23 cellular contexts compared by ENCODE assay signal in the genomic region with DNA sequence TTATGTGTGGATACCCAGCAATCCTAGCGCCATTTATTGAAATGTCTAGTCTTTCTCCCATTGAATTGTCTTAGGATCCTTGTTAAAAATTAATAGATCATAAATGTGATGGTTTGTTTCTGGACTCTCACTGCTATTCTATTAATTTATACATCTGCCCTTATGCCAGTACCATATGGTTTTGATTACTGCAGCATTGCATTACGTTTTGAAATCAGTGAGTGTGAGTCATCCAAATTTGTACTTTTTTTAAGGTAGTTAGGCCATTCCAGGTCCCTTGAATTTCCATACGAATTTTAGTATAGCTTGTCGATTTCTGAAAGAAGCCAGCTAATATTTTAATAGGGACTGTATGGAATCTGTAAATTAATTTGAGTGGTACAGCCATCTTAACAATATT.
"Had no signal": no experiment of that assay in that cellular context is flagged by ENCODE, and none has a peak within 500 bp of the region (broad histone marks: within the 10 kb centered on the region; RNA-seq: fewer than 3 reads in every experiment).

No MANE protein-coding gene starts in this region.

- H3K27ac ChIP-seq: adrenal gland, gastroesophageal sphincter, heart left ventricle, left ventricle myocardium inferior, prostate gland, right atrium auricular region, skin epidermis, tibial artery, WERI-Rb-1 had no signal

- H3K27me3 ChIP-seq: adrenal gland, gastroesophageal sphincter, heart left ventricle, right atrium auricular region, tibial artery had no signal

- ATAC-seq: activated T-cell treated with anti-CD3 and anti-CD28 coated beads, Interleukin-2, amount 50 U/mL, for 72 hours; esophagus mucosa; gastroesophageal sphincter; heart left ventricle; stimulated activated naive CD8-positive, alpha-beta T cell treated with anti-CD3 and anti-CD28 coated beads, Interleukin-15, Interleukin-2, amounts not matched to agents 100 U/mL and 50 U/mL, for 24 hours; T-helper 17 cell had no signal

- H3K4me1 ChIP-seq: adrenal gland, gastroesophageal sphincter, heart left ventricle, left ventricle myocardium inferior, prostate gland, right atrium auricular region, tibial artery had no signal

- H3K36me3 ChIP-seq: adrenal gland, gastroesophageal sphincter, heart left ventricle, left ventricle myocardium inferior, prostate gland, right atrium auricular region, tibial artery, WERI-Rb-1 had no signal

- H3K4me3 ChIP-seq: adrenal gland, gastroesophageal sphincter, heart left ventricle, left ventricle myocardium inferior, prostate gland, right atrium auricular region, skin epidermis, tibial artery had no signal

- H3K36me3 Mint-ChIP-seq: activated naive CD4-positive, alpha-beta T cell treated with anti-CD3 and anti-CD28 coated beads, Interleukin-2, amount 50 U/mL, for 24 hours had no signal

- DNase-seq: activated CD4-positive, alpha-beta T cell treated with anti-CD3 and anti-CD28 coated beads for 1 hour; activated CD4-positive, alpha-beta T cell treated with anti-CD3 and anti-CD28 coated beads, Interleukin-2, amount 50 U/mL, for 4 hours; activated effector memory CD4-positive, alpha-beta T cell treated with anti-CD3 and anti-CD28 coated beads, Interleukin-2, amount 50 U/mL, for 16 hours; activated T-cell treated with anti-CD3 and anti-CD28 coated beads, Interleukin-2, amount 50 U/mL, for 72 hours; adrenal gland; cerebellar nuclear complex; effector CD8-positive, alpha-beta T cell; heart left ventricle; kidney glomerular epithelial cell; left ventricle myocardium inferior; nephron progenitor cell; stimulated activated naive CD8-positive, alpha-beta T cell treated with anti-CD3 and anti-CD28 coated beads, Interleukin-15, Interleukin-2, amounts not matched to agents 100 U/mL and 50 U/mL, for 24 hours; substantia nigra; T-helper 17 cell; tibial artery; WERI-Rb-1 had no signal

- H3K9me3 ChIP-seq: adrenal gland, gastroesophageal sphincter, prostate gland, right atrium auricular region, tibial artery had no signal

- H3K27me3 Mint-ChIP-seq: activated naive CD4-positive, alpha-beta T cell treated with anti-CD3 and anti-CD28 coated beads, Interleukin-2, amount 50 U/mL, for 24 hours; dendritic cell treated with granulocyte-macrophage colony-stimulating factor and Interleukin-4, amounts not matched to agents 40 ng/mL and 50 ng/mL, for 4 days; T-helper 17 cell had no signal

- H3K4me1 Mint-ChIP-seq: activated naive CD4-positive, alpha-beta T cell treated with anti-CD3 and anti-CD28 coated beads, Interleukin-2, amount 50 U/mL, for 24 hours; nephron progenitor cell; T-helper 17 cell had no signal

- H3K4me3 Mint-ChIP-seq: activated naive CD4-positive, alpha-beta T cell treated with anti-CD3 and anti-CD28 coated beads, Interleukin-2, amount 50 U/mL, for 24 hours; activated T-cell treated with anti-CD3 and anti-CD28 coated beads, Interleukin-2, amount 50 U/mL, for 72 hours; dendritic cell treated with granulocyte-macrophage colony-stimulating factor and Interleukin-4, amounts not matched to agents 40 ng/mL and 50 ng/mL, for 4 days; nephron progenitor cell; T-helper 17 cell had no signal

- H3K27ac Mint-ChIP-seq: activated naive CD4-positive, alpha-beta T cell treated with anti-CD3 and anti-CD28 coated beads, Interleukin-2, amount 50 U/mL, for 24 hours; activated T-cell treated with anti-CD3 and anti-CD28 coated beads, Interleukin-2, amount 50 U/mL, for 72 hours; dendritic cell treated with granulocyte-macrophage colony-stimulating factor and Interleukin-4, amounts not matched to agents 40 ng/mL and 50 ng/mL, for 4 days; nephron progenitor cell; T-helper 17 cell had no signal
